Comparison of ENCODE assay signal across 1 cellular context in genomic region chr12:92028039-92028709, GRCh38.
TF ChIP-seq lines count a peak whose summit lies in the region.

No MANE protein-coding gene starts in this region.

TF ChIP-seq in GM23338, 12 proteins besides CTCF, POLR2A, EP300 and RAD21:
- TF ChIP-seq ZNF462 (CRISPR knock-in tag; IDR thresholded peaks at IDR 0.05) (no peak), POLR2AphosphoS5 (IDR thresholded peaks at IDR 0.05; ENCODE audit: low read depth) (no peak), ZNF331 (CRISPR knock-in tag; IDR thresholded peaks at IDR 0.05; ENCODE audit: low read depth) (no peak), EZH2 (IDR thresholded peaks at IDR 0.05; ENCODE audit: low read depth, unreplicated experiment) (no peak), NANOG (IDR thresholded peaks at IDR 0.05; ENCODE audit: borderline replicate concordance) (no peak), STAT1 (IDR thresholded peaks at IDR 0.05; ENCODE audit: unreplicated experiment) (no peak), JUNB (IDR thresholded peaks at IDR 0.05; ENCODE audit: unreplicated experiment) (no peak)
TF ChIP-seq in GM23338: peak in this region for 0.
